Comparison of ENCODE assay signal across 24 cellular contexts in genomic region chr19:57276430-57276829, GRCh38. TPM values are rescaled to one million over a fixed set of nuclear protein-coding genes. Genes with fewer than 3 reads are reported as not detected.
DNase-seq lines count a peak whose midpoint lies in the region; ATAC-seq, FAIRE-seq and TF ChIP-seq lines count a peak whose summit lies in the region.
"Had no signal": no experiment of that assay in that cellular context is flagged by ENCODE, and none has a peak within 500 bp of the region (broad histone marks: within the 10 kb centered on the region; RNA-seq: fewer than 3 reads in every experiment).

No MANE protein-coding gene starts in this region.

- no peak for TF ChIP-seq POLR2A in GM12878 (IDR thresholded peaks at IDR 0.05; ENCODE audit: low read depth, low read length)

- H2AFZ ChIP-seq in SU-DHL-6 (ENCODE audit: low read depth, low read length, severe bottlenecking): no peak overlapping the region
- no peak overlapping the region; the same call in 1 of the 2 replicates for H2AFZ ChIP-seq in GM12878 (ENCODE audit: control insufficient read depth, low read depth, low read length)

- H3K27ac Mint-ChIP-seq in activated T-cell treated with anti-CD3 and anti-CD28 coated beads, Interleukin-2, amount 50 U/mL, for 72 hours: peak overlapping the region; percentile 38
- no peak overlapping the region for H3K27ac Mint-ChIP-seq in naive thymus-derived CD4-positive, alpha-beta T cell
- H3K27ac Mint-ChIP-seq: CD4-positive, CD25-positive, alpha-beta regulatory T cell; CD8-positive, alpha-beta T cell; HFFc6 had no signal

- H3K36me3 ChIP-seq in SU-DHL-6 (ENCODE audit: low read length) (no peaks in the 10 kb centered on the region), GM12878 (ENCODE audit: control insufficient read depth in 2 of 2, insufficient read depth in 2 of 2, low read length in 1 of 2) (no peaks in the 10 kb centered on the region)
- peaks cover 0 to 9% (median 0%) of the 10 kb centered on the region in 3 experiments for H3K36me3 ChIP-seq in naive thymus-derived CD4-positive, alpha-beta T cell (ENCODE audit: control insufficient read depth in 2 of 3, insufficient read depth in 3 of 3, low read length in 3 of 3)
- H3K36me3 ChIP-seq: BLaER1 had no signal

- SMC1A ChIA-PET in GM12878 (lab: Charles Lee; ENCODE audit: uncharacterized antibody, unreplicated experiment): no interaction called here

- DNase-seq in activated T-cell treated with anti-CD3 and anti-CD28 coated beads, Interleukin-2, amount 50 U/mL, for 72 hours: no peak
- no peak for DNase-seq in activated T-cell treated with anti-CD3 and anti-CD28 coated beads for 4 hours
- DNase-seq in GM12878 (ENCODE audit: low read depth, low spot score): no peak
- no peak for DNase-seq in cortex of kidney (lab: John Stamatoyannopoulos, UW)
- DNase-seq in naive thymus-derived CD4-positive, alpha-beta T cell: no peak
- no peak for DNase-seq in COR-L47 (lab: John Stamatoyannopoulos, UW)
- DNase-seq: CD4-positive, CD25-positive, alpha-beta regulatory T cell; CD8-positive, alpha-beta T cell; DMS 273 treated with DMSO at 0.1 percent for 48 hours; DMS79; EL; GDM1; GOT3; HFFc6 had no signal

- H3K27ac ChIP-seq in SU-DHL-6 (ENCODE audit: low read depth, low read length) (0 out of 2 replicates have a peak overlapping the region, but pooled peaks have one; percentile 6), GM12878 (ENCODE audit: control insufficient read depth, insufficient read depth) (peak overlapping the region; percentile 20; the same call in 1 of the 2 replicates)
- H3K27ac ChIP-seq in naive thymus-derived CD4-positive, alpha-beta T cell (ENCODE audit: low read depth, low read length): no peak overlapping the region
- H3K27ac ChIP-seq: 22Rv1, BLaER1, C4-2B had no signal

- H3K4me3 Mint-ChIP-seq in activated T-cell treated with anti-CD3 and anti-CD28 coated beads, Interleukin-2, amount 50 U/mL, for 72 hours: no peak overlapping the region
- H3K4me3 Mint-ChIP-seq in naive thymus-derived CD4-positive, alpha-beta T cell: no peak overlapping the region
- H3K4me3 Mint-ChIP-seq: B cell; CD4-positive, CD25-positive, alpha-beta regulatory T cell; CD8-positive, alpha-beta T cell; HFFc6 had no signal

- no peak overlapping the region for H3K9ac ChIP-seq in SU-DHL-6 (ENCODE audit: low read length)
- no peak overlapping the region for H3K9ac ChIP-seq in GM12878 (ENCODE audit: control insufficient read depth, insufficient read depth, low read length)
- H3K9ac ChIP-seq: BLaER1 had no signal

- peaks cover 20% of the 10 kb centered on the region for H3K4me1 Mint-ChIP-seq in activated T-cell treated with anti-CD3 and anti-CD28 coated beads, Interleukin-2, amount 50 U/mL, for 72 hours (ENCODE audit: low read depth)
- H3K4me1 Mint-ChIP-seq in naive thymus-derived CD4-positive, alpha-beta T cell: peaks cover 5 to 12% (median 7%) of the 10 kb centered on the region in 7 donors

- H3K4me2 ChIP-seq in SU-DHL-6 (ENCODE audit: low read depth, low read length, poor library complexity, severe bottlenecking) (no peak overlapping the region), GM12878 (ENCODE audit: control insufficient read depth, insufficient read depth) (peak overlapping the region; percentile 4; the same call in 1 of the 2 replicates)
- H3K4me2 ChIP-seq: BLaER1 had no signal

- H3K36me3 Mint-ChIP-seq in activated T-cell treated with anti-CD3 and anti-CD28 coated beads, Interleukin-2, amount 50 U/mL, for 72 hours (ENCODE audit: insufficient read depth in 2 of 2): peaks cover 14 to 21% of the 10 kb centered on the region in 2 donors
- H3K36me3 Mint-ChIP-seq in naive thymus-derived CD4-positive, alpha-beta T cell: peaks cover 7 to 46% (median 40%) of the 10 kb centered on the region in 5 donors

- intact Hi-C loops in GM12878 (cut with micrococcal nuclease; ENCODE audit: unreplicated experiment): no loop called here
- intact Hi-C loops in naive thymus-derived CD4-positive, alpha-beta T cell (cut with micrococcal nuclease): no loop called here

- CTCF ChIA-PET in GM12878 (lab: Yijun Ruan, JAX): no interaction called here
- CTCF ChIA-PET in naive thymus-derived CD4-positive, alpha-beta T cell (lab: Charles Lee): no interaction called here

- no peaks in the 10 kb centered on the region for H3K9me2 ChIP-seq in SU-DHL-6 (replicated peaks; ENCODE audit: insufficient read depth, low read length)

- H3K4me1 ChIP-seq in GM12878 (ENCODE audit: control insufficient read depth, insufficient read depth, low read length): peaks cover 22% of the 10 kb centered on the region
- peaks cover 5 to 10% of the 10 kb centered on the region in 2 donors for H3K4me1 ChIP-seq in naive thymus-derived CD4-positive, alpha-beta T cell (ENCODE audit: control insufficient read depth in 2 of 2, insufficient read depth in 2 of 2, low read length in 2 of 2)

- BruUV-seq in GM12878 (replicated peaks; lab: Mats Ljungman, UMichigan): no TSS peak

- no peaks in the 10 kb centered on the region for H4K20me1 ChIP-seq in SU-DHL-6 (ENCODE audit: low read depth, low read length)
- H4K20me1 ChIP-seq in GM12878 (ENCODE audit: control insufficient read depth, insufficient read depth): no peaks in the 10 kb centered on the region

- no peaks in the 10 kb centered on the region for H3K27me3 Mint-ChIP-seq in activated T-cell treated with anti-CD3 and anti-CD28 coated beads, Interleukin-2, amount 50 U/mL, for 72 hours (ENCODE audit: low read depth)
- H3K27me3 Mint-ChIP-seq in naive thymus-derived CD4-positive, alpha-beta T cell: no peaks in the 10 kb centered on the region
- H3K27me3 Mint-ChIP-seq: B cell; CD4-positive, CD25-positive, alpha-beta regulatory T cell had no signal

- ATAC-seq in activated T-cell treated with anti-CD3 and anti-CD28 coated beads, Interleukin-2, amount 50 U/mL, for 72 hours (replicated peaks in 1 of 2): no peak
- ATAC-seq in GM12878: no peak
- ATAC-seq in naive thymus-derived CD4-positive, alpha-beta T cell: no peak
- ATAC-seq: CD8-positive, alpha-beta T cell had no signal

- TF ChIP-seq RAD21 in GM12878 (IDR thresholded peaks at IDR 0.05; ENCODE audit: insufficient read depth, low read depth, low read length): no peak

- RAD21 ChIA-PET in GM12878 (lab: Charles Lee; ENCODE audit: unreplicated experiment): interaction anchor here (0.6 kb wide), 1 partner anchor 201 kb away, joined by 3 read pairs; the partner anchor contains the start of gene ZNF772

- peaks cover 0 to 2% of the 10 kb centered on the region in 2 donors for H3K9me3 Mint-ChIP-seq in activated T-cell treated with anti-CD3 and anti-CD28 coated beads, Interleukin-2, amount 50 U/mL, for 72 hours
- peaks cover 0 to 41% (median 13%) of the 10 kb centered on the region in 11 donors for H3K9me3 Mint-ChIP-seq in naive thymus-derived CD4-positive, alpha-beta T cell
- H3K9me3 Mint-ChIP-seq: HFFc6 had no signal

- H3K9me3 ChIP-seq in SU-DHL-6 (ENCODE audit: insufficient read depth, low read length) (no peaks in the 10 kb centered on the region), GM12878 (replicated peaks; ENCODE audit: control insufficient read depth, insufficient read depth, low read length) (no peaks in the 10 kb centered on the region; the same call in 2 of the 3 replicates)
- no peaks in the 10 kb centered on the region for H3K9me3 ChIP-seq in naive thymus-derived CD4-positive, alpha-beta T cell (ENCODE audit: control insufficient read depth in 2 of 3, low read length in 3 of 3)
- H3K9me3 ChIP-seq: BLaER1, HAP-1 had no signal

- in situ Hi-C loops in GM12878 (cut with MboI): no loop called here

- WGBS in GM12878 (ENCODE audit: insufficient coverage, insufficient replicate concordance, low lambda C conversion rate, missing lambda C conversion rate): 0% methylated on average over 1 of the region's 1 CpG

- H3K4me3 ChIP-seq in SU-DHL-6 (ENCODE audit: insufficient read depth, low read length, poor library complexity, severe bottlenecking) (no peak overlapping the region), GM12878 (no peak overlapping the region)
- no peak overlapping the region for H3K4me3 ChIP-seq in naive thymus-derived CD4-positive, alpha-beta T cell (ENCODE audit: low read length)
- H3K4me3 ChIP-seq: BLaER1, HAP-1 had no signal

- no peak for TF ChIP-seq CTCF in SU-DHL-6 (IDR thresholded peaks at IDR 0.05; ENCODE audit: insufficient read depth, low read length, poor library complexity, severe bottlenecking)
- no peak for TF ChIP-seq CTCF in GM12878 (IDR thresholded peaks at IDR 0.05 in 2 of 3, conservative IDR thresholded peaks at IDR 0.05 in 1 of 3; ENCODE audit: control insufficient read depth in 2 of 3, extremely low read depth in 1 of 3, insufficient read depth in 1 of 3, low read depth in 3 of 3, low read length in 3 of 3)

- no peak for TF ChIP-seq EP300 in GM12878 (IDR thresholded peaks at IDR 0.05; ENCODE audit: borderline replicate concordance in 1 of 2, control insufficient read depth in 1 of 2, low read depth in 2 of 2, low read length in 2 of 2)

- H3K79me2 ChIP-seq in SU-DHL-6 (ENCODE audit: insufficient read depth, low read length) (peaks cover 10% of the 10 kb centered on the region), GM12878 (ENCODE audit: control insufficient read depth, insufficient read depth, low read length) (peaks cover 15% of the 10 kb centered on the region)

- no peaks in the 10 kb centered on the region for H3F3A ChIP-seq in SU-DHL-6 (ENCODE audit: insufficient read depth)

- no peaks in the 10 kb centered on the region for H3K27me3 ChIP-seq in SU-DHL-6 (ENCODE audit: low read length)
- H3K27me3 ChIP-seq in GM12878 (replicated peaks in 1 of 2; ENCODE audit: control insufficient read depth in 2 of 2, insufficient read depth in 2 of 2, low read length in 1 of 2): no peaks in the 10 kb centered on the region
- no peaks in the 10 kb centered on the region for H3K27me3 ChIP-seq in naive thymus-derived CD4-positive, alpha-beta T cell (ENCODE audit: control insufficient read depth in 2 of 2, insufficient read depth in 2 of 2, low read length in 2 of 2)
- H3K27me3 ChIP-seq: BLaER1 had no signal

- POLR2A ChIA-PET in GM12878 (lab: Charles Lee): interaction anchor here (0.6 kb wide), 1 partner anchor 10 kb away, joined by 3 read pairs; no protein-coding TSS in a partner anchor
- POLR2A ChIA-PET in naive thymus-derived CD4-positive, alpha-beta T cell (lab: Charles Lee): no interaction called here

- no peak for FAIRE-seq in GM12878 (lab: Jason Lieb, UNC)
- FAIRE-seq: A204.1, D721Med, GM18507, H54 had no signal

RNA-seq across cellular contexts. Expression of gene ZNF460, which starts 3.9 kb away (rescaled TPM):
- 100 to 1,000 TPM; 114 to 129 TPM for total RNA-seq in activated T-cell treated with anti-CD3 and anti-CD28 coated beads, Interleukin-2, amount 50 U/mL, for 72 hours
- total RNA-seq in GM12878 (2013; cell fraction: nucleolus; rRNA removed): 431 and 458 TPM in 2 replicates
- total RNA-seq in GM12878 (2014; rRNA removed) (34.4 and 37.5 TPM in 2 replicates), GM12878 (2014; rRNA removed; fragmentation: Illumina TruSeq; extraction: Trizol) (42.4 and 46.5 TPM in 2 replicates), GM12878 (2021) (41.7 and 43.0 TPM in 2 replicates)
- polyA plus RNA-seq in GM12878 (2011; ENCODE audit: low read depth): 3.1 TPM
- polyA plus RNA-seq in GM12878 (2011; rRNA removed) (23.8 and 25.2 TPM in 2 replicates), GM12878 (2014; fragmentation: Illumina TruSeq; extraction: Trizol) (1.5 and 2.8 TPM in 2 replicates), GM12878 (2014; fragmentation: Nextera tagmentation; extraction: Ambion mirVana) (under 1 TPM; 0.15 to 0.58 TPM), GM12878 (2014; rRNA removed) (7.7 and 8.5 TPM in 2 replicates), GM12878 (2016; fragmentation: Nextera tagmentation; extraction: Ambion mirVana) (1 to 10 TPM; 8.0 to 8.9 TPM)
- polyA plus RNA-seq in GM12878 (2011; cell fraction: cytosol; rRNA removed): 18.2 and 19.4 TPM in 2 replicates
- 15.9 and 20.0 TPM in 2 replicates for polyA plus RNA-seq in GM12878 (2011; cell fraction: nucleus; rRNA removed)
- 3.0 TPM in 2 replicates for polyA plus RNA-seq in GM12878 (2012)
- 238 and 280 TPM in 2 replicates for polyA minus RNA-seq in GM12878 (2011; rRNA and poly(A)+ RNA removed)
- 72.3 and 73.4 TPM in 2 replicates for polyA minus RNA-seq in GM12878 (2011; cell fraction: cytosol; rRNA and poly(A)+ RNA removed)
- polyA minus RNA-seq in GM12878 (2011; cell fraction: nucleus; rRNA and poly(A)+ RNA removed): 77.2 and 85.8 TPM in 2 replicates
- total RNA-seq in naive thymus-derived CD4-positive, alpha-beta T cell: 10 to 100 TPM; 44.8 to 82.6 (median 71.1) TPM
- 10 to 100 TPM in 1 of 2 donors, 1 to 10 TPM in 1; 8.1 to 10.2 TPM for polyA plus RNA-seq in naive thymus-derived CD4-positive, alpha-beta T cell

RNA-seq across cellular contexts. Expression of gene ZNF805, which starts 36.0 kb away (rescaled TPM):
- 10 to 100 TPM; 14.4 to 16.2 TPM for total RNA-seq in activated T-cell treated with anti-CD3 and anti-CD28 coated beads, Interleukin-2, amount 50 U/mL, for 72 hours
- total RNA-seq in GM12878 (2013; cell fraction: nucleolus; rRNA removed): 33.7 and 33.9 TPM in 2 replicates
- total RNA-seq in GM12878 (2014; rRNA removed): 6.5 and 7.3 TPM in 2 replicates
- 8.9 and 9.4 TPM in 2 replicates for total RNA-seq in GM12878 (2014; rRNA removed; fragmentation: Illumina TruSeq; extraction: Trizol)
- 7.1 and 7.2 TPM in 2 replicates for total RNA-seq in GM12878 (2021)
- polyA plus RNA-seq in GM12878 (2011; ENCODE audit: low read depth): 2.7 TPM
- 5.0 and 5.3 TPM in 2 replicates for polyA plus RNA-seq in GM12878 (2011; rRNA removed)
- polyA plus RNA-seq in GM12878 (2011; cell fraction: cytosol; rRNA removed): 3.3 and 3.7 TPM in 2 replicates
- 3.3 and 4.0 TPM in 2 replicates for polyA plus RNA-seq in GM12878 (2011; cell fraction: nucleus; rRNA removed)
- polyA plus RNA-seq in GM12878 (2012): 2.4 and 3.0 TPM in 2 replicates
- 2.4 and 3.6 TPM in 2 replicates for polyA plus RNA-seq in GM12878 (2014; fragmentation: Illumina TruSeq; extraction: Trizol)
- polyA plus RNA-seq in GM12878 (2014; fragmentation: Nextera tagmentation; extraction: Ambion mirVana): under 1 TPM; 0.31 to 0.42 TPM
- 2.1 and 2.8 TPM in 2 replicates for polyA plus RNA-seq in GM12878 (2014; rRNA removed)
- 1 to 10 TPM; 1.5 to 1.8 TPM for polyA plus RNA-seq in GM12878 (2016; fragmentation: Nextera tagmentation; extraction: Ambion mirVana)
- 23.8 and 29.5 TPM in 2 replicates for polyA minus RNA-seq in GM12878 (2011; rRNA and poly(A)+ RNA removed)
- 7.8 and 9.4 TPM in 2 replicates for polyA minus RNA-seq in GM12878 (2011; cell fraction: cytosol; rRNA and poly(A)+ RNA removed)
- 5.9 and 9.9 TPM in 2 replicates for polyA minus RNA-seq in GM12878 (2011; cell fraction: nucleus; rRNA and poly(A)+ RNA removed)
- total RNA-seq in naive thymus-derived CD4-positive, alpha-beta T cell: 10 to 100 TPM; 12.0 to 26.2 (median 23.7) TPM
- polyA plus RNA-seq in naive thymus-derived CD4-positive, alpha-beta T cell: 1 to 10 TPM; 3.9 to 5.0 TPM

RNA-seq across cellular contexts. Expression of gene ZNF543, which starts 43.8 kb away (rescaled TPM):
- 1 to 10 TPM; 8.4 to 9.0 TPM for total RNA-seq in activated T-cell treated with anti-CD3 and anti-CD28 coated beads, Interleukin-2, amount 50 U/mL, for 72 hours
- 20.8 and 22.8 TPM in 2 replicates for total RNA-seq in GM12878 (2013; cell fraction: nucleolus; rRNA removed)
- total RNA-seq in GM12878 (2014; rRNA removed) (9.0 and 9.5 TPM in 2 replicates), GM12878 (2014; rRNA removed; fragmentation: Illumina TruSeq; extraction: Trizol) (8.5 and 8.6 TPM in 2 replicates), GM12878 (2021) (7.3 and 8.0 TPM in 2 replicates)
- polyA plus RNA-seq in GM12878 (2011; ENCODE audit: low read depth): 2.7 TPM
- polyA plus RNA-seq in GM12878 (2011; rRNA removed) (3.4 and 4.5 TPM in 2 replicates), GM12878 (2014; fragmentation: Illumina TruSeq; extraction: Trizol) (2.4 and 2.7 TPM in 2 replicates), GM12878 (2014; fragmentation: Nextera tagmentation; extraction: Ambion mirVana) (under 1 TPM; 0.53 to 0.74 TPM), GM12878 (2014; rRNA removed) (3.2 and 3.5 TPM in 2 replicates), GM12878 (2016; fragmentation: Nextera tagmentation; extraction: Ambion mirVana) (1 to 10 TPM; 3.7 to 4.3 TPM)
- 2.3 and 2.9 TPM in 2 replicates for polyA plus RNA-seq in GM12878 (2011; cell fraction: cytosol; rRNA removed)
- polyA plus RNA-seq in GM12878 (2011; cell fraction: nucleus; rRNA removed): 2.8 TPM in 2 replicates
- 2.7 and 3.0 TPM in 2 replicates for polyA plus RNA-seq in GM12878 (2012)
- 13.2 and 14.1 TPM in 2 replicates for polyA minus RNA-seq in GM12878 (2011; rRNA and poly(A)+ RNA removed)
- polyA minus RNA-seq in GM12878 (2011; cell fraction: cytosol; rRNA and poly(A)+ RNA removed): 5.6 TPM in 2 replicates
- 5.6 and 7.7 TPM in 2 replicates for polyA minus RNA-seq in GM12878 (2011; cell fraction: nucleus; rRNA and poly(A)+ RNA removed)
- 1 to 10 TPM; 3.6 to 9.0 (median 8.0) TPM for total RNA-seq in naive thymus-derived CD4-positive, alpha-beta T cell
- polyA plus RNA-seq in naive thymus-derived CD4-positive, alpha-beta T cell: 1 to 10 TPM; 2.6 to 7.8 TPM

RNA-seq across cellular contexts. Expression of gene AURKC, which starts 45.6 kb away (rescaled TPM):
- 1 to 10 TPM; 2.2 to 4.3 TPM for total RNA-seq in activated T-cell treated with anti-CD3 and anti-CD28 coated beads, Interleukin-2, amount 50 U/mL, for 72 hours
- total RNA-seq in GM12878 (2013; cell fraction: nucleolus; rRNA removed): not detected in 2 replicates
- total RNA-seq in GM12878 (2014; rRNA removed) (0.79 and 0.87 TPM in 2 replicates), GM12878 (2014; rRNA removed; fragmentation: Illumina TruSeq; extraction: Trizol) (0.78 and 0.89 TPM in 2 replicates), GM12878 (2021) (0.97 and 1.3 TPM in 2 replicates)
- polyA plus RNA-seq in GM12878 (2011; ENCODE audit: low read depth): 0.63 TPM
- polyA plus RNA-seq in GM12878 (2011; rRNA removed) (0.58 and 0.68 TPM in 2 replicates), GM12878 (2014; fragmentation: Illumina TruSeq; extraction: Trizol) (0.73 and 1.8 TPM in 2 replicates), GM12878 (2014; fragmentation: Nextera tagmentation; extraction: Ambion mirVana) (1 to 10 TPM in 1 of 2 experiments, under 1 TPM in 1; 0.32 to 1.2 TPM), GM12878 (2014; rRNA removed) (1.1 and 1.6 TPM in 2 replicates), GM12878 (2016; fragmentation: Nextera tagmentation; extraction: Ambion mirVana) (under 1 TPM in 1 of 2 experiments, not detected in 1; 0.24 TPM)
- 0.58 and 0.69 TPM in 2 replicates for polyA plus RNA-seq in GM12878 (2011; cell fraction: cytosol; rRNA removed)
- polyA plus RNA-seq in GM12878 (2011; cell fraction: nucleus; rRNA removed): 0.67 and 0.91 TPM in 2 replicates
- 1.4 and 1.6 TPM in 2 replicates for polyA plus RNA-seq in GM12878 (2012)
- 0.98 TPM in 1 of 2 replicates, not detected in the other for polyA minus RNA-seq in GM12878 (2011; rRNA and poly(A)+ RNA removed)
- not detected in 2 replicates for polyA minus RNA-seq in GM12878 (2011; cell fraction: cytosol; rRNA and poly(A)+ RNA removed)
- 0.86 TPM in 1 of 2 replicates, not detected in the other for polyA minus RNA-seq in GM12878 (2011; cell fraction: nucleus; rRNA and poly(A)+ RNA removed)
- under 1 TPM in 4 of 5 experiments, not detected in 1; 0.43 to 0.88 (median 0.65) TPM for total RNA-seq in naive thymus-derived CD4-positive, alpha-beta T cell
- polyA plus RNA-seq in naive thymus-derived CD4-positive, alpha-beta T cell: not detected
